17 cellular contexts compared by ENCODE assay signal in genomic region chr14:57818511-57818910, GRCh38. TPM values are rescaled to one million over a fixed set of nuclear protein-coding genes. Genes with fewer than 3 reads are reported as not detected.
DNase-seq lines count a peak whose midpoint lies in the region; ATAC-seq and TF ChIP-seq lines count a peak whose summit lies in the region.
"Had no signal": no experiment of that assay in that cellular context is flagged by ENCODE, and none has a peak within 500 bp of the region (broad histone marks: within the 10 kb centered on the region; RNA-seq: fewer than 3 reads in every experiment).

No MANE protein-coding gene starts in this region.

- no peak overlapping the region for H3K4me3 ChIP-seq in Panc1 (ENCODE audit: low read depth in 2 of 2, low read length in 2 of 2)
- H3K4me3 ChIP-seq: A549, GM12878, GM23338 had no signal

- CTCF ChIA-PET in Panc1 (lab: Charles Lee) = no interaction called here

- POLR2A ChIA-PET in Panc1 (lab: Charles Lee) = no interaction called here

- peak overlapping the region; percentile 29; the same call in 1 of the 2 replicates for H3K27ac ChIP-seq in Panc1 (ENCODE audit: low read length)
- H3K27ac ChIP-seq: A549, C4-2B had no signal

- no peaks in the 10 kb centered on the region for H3K36me3 ChIP-seq in Panc1 (ENCODE audit: control insufficient read depth, insufficient read depth, low read length)
- H3K36me3 ChIP-seq: BE2C had no signal

- intact Hi-C loops in Panc1 (cut with micrococcal nuclease; ENCODE audit: unreplicated experiment) = no loop called here

- no peak for ATAC-seq in Panc1
- ATAC-seq: A549, GM12878, GM23338, HepG2 had no signal

- BruUV-seq in Panc1 (replicated peaks; lab: Mats Ljungman, UMichigan) = no TSS peak

- in situ Hi-C loops in Panc1 (cut with HindIII; ENCODE audit: low pct_unique_long_range_greater_than_20kb, low sequenced_read_pairs) = no loop called here

- no peaks in the 10 kb centered on the region for H3K4me1 ChIP-seq in Panc1 (ENCODE audit: control insufficient read depth, insufficient read depth, low read length)
- H3K4me1 ChIP-seq: A549, BE2C had no signal

- no peaks in the 10 kb centered on the region for H3K9me3 ChIP-seq in Panc1 (ENCODE audit: control insufficient read depth, insufficient read depth, low read depth, low read length)
- H3K9me3 ChIP-seq: A549, BE2C had no signal

- H3K27me3 ChIP-seq in Panc1 (ENCODE audit: control insufficient read depth, insufficient read depth, low read length) = no peaks in the 10 kb centered on the region
- H3K27me3 ChIP-seq: BE2C had no signal

- peak; percentile 24 for DNase-seq in DMS79 (lab: John Stamatoyannopoulos, UW)
- DNase-seq in Panc1 (ENCODE audit: low read depth, low spot score) = no peak
- DNase-seq in left kidney (ENCODE audit: low read depth, low spot score) = peak; percentile 84
- DNase-seq in NCI-H69 (lab: John Stamatoyannopoulos, UW) = no peak
- no peak for DNase-seq in SKM-1 (lab: John Stamatoyannopoulos, UW; ENCODE audit: unreplicated experiment)
- no peak for DNase-seq in iPS-NIHi11 (ENCODE audit: low spot score)
- DNase-seq in HuH-7 (ENCODE audit: low spot score) = no peak
- DNase-seq: BE2C; CD4-positive, alpha-beta memory T cell; DMS153; H7 had no signal

- no peak for TF ChIP-seq CTCF in Panc1 (IDR thresholded peaks at IDR 0.05)

RNA-seq across cellular contexts. Expression of gene SLC35F4, which starts 47.4 kb away (rescaled TPM):
- total RNA-seq in Panc1 (2021; ENCODE audit: unreplicated experiment) = not detected
- not detected for polyA plus RNA-seq in Panc1 (2012; ENCODE audit: insufficient read length)
- total RNA-seq: CD4-positive, alpha-beta memory T cell; GM12878; GM23338; H7; HepG2 had no signal
- polyA plus RNA-seq: A549; AG04450; CD4-positive, alpha-beta memory T cell; HepG2 had no signal

Comparison
In these comparisons a context has a peak if more than half of its experiments do, and no peak if none do; other contexts are left out.
1. DNase-seq: peak in DMS79 (single experiment) and left kidney (single experiment); none in Panc1 (single experiment), NCI-H69 (single experiment), SKM-1 (single experiment), iPS-NIHi11 (single experiment) and HuH-7 (single experiment).